ENCODE assay signal across 32 cellular contexts in the genomic region with DNA sequence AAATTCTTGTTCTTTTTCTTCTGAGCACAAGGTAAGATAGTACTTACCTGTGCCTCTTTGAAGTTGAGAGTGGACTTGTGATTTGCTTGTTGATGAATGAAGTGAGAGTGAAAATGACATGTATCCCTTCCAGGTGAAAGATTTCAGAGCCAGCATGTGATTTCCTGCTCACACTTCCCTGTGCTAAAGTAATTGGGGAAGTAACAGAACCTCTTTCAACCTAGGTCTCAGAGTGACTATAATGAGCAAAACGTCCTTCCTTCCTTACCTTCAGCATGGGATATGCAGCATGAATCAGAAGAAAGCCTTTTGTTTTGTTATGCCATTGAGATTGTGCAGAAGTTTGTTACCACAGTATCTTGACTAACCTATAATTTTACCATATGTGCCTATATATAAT.
"Had no signal": no experiment of that assay in that cellular context is flagged by ENCODE, and none has a peak within 500 bp of the region (broad histone marks: within the 10 kb centered on the region; RNA-seq: fewer than 3 reads in every experiment).

No MANE protein-coding gene starts in this region.

- H3K4me3 ChIP-seq: K562, SJCRH30, SK-N-MC had no signal

- H3K27me3 ChIP-seq: brain microvascular endothelial cell, SJCRH30 had no signal

- H3K36me3 Mint-ChIP-seq: activated naive CD4-positive, alpha-beta T cell treated with anti-CD3 and anti-CD28 coated beads, Interleukin-2, amount 10 ng/mL, durations not matched to agents 7 days and 5 days had no signal

- H3K36me3 ChIP-seq: brain microvascular endothelial cell had no signal

- H3K4me3 Mint-ChIP-seq: activated CD4-positive, alpha-beta memory T cell treated with anti-CD3 and anti-CD28 coated beads, Interleukin-2, amount 10 ng/mL, durations not matched to agents 7 days and 5 days; activated CD8-positive, alpha-beta memory T cell treated with anti-CD3 and anti-CD28 coated beads, Interleukin-2, amount 10 ng/mL, durations not matched to agents 7 days and 5 days; activated naive CD4-positive, alpha-beta T cell treated with anti-CD3 and anti-CD28 coated beads, Interleukin-2, amount 10 ng/mL, durations not matched to agents 7 days and 5 days; activated naive CD8-positive, alpha-beta T cell; activated naive CD8-positive, alpha-beta T cell treated with anti-CD3 and anti-CD28 coated beads, Interleukin-2, amount 50 U/mL, for 24 hours had no signal

- H3K27ac ChIP-seq: brain microvascular endothelial cell, SJCRH30, SK-N-MC, WERI-Rb-1 had no signal

- H3K27me3 Mint-ChIP-seq: activated CD4-positive, alpha-beta memory T cell treated with anti-CD3 and anti-CD28 coated beads, Interleukin-2, amount 10 ng/mL, durations not matched to agents 7 days and 5 days; activated CD8-positive, alpha-beta memory T cell treated with anti-CD3 and anti-CD28 coated beads, Interleukin-2, amount 10 ng/mL, durations not matched to agents 7 days and 5 days; activated naive CD4-positive, alpha-beta T cell treated with anti-CD3 and anti-CD28 coated beads, Interleukin-2, amount 10 ng/mL, durations not matched to agents 7 days and 5 days; activated naive CD8-positive, alpha-beta T cell; activated naive CD8-positive, alpha-beta T cell treated with anti-CD3 and anti-CD28 coated beads, Interleukin-2, amount 50 U/mL, for 24 hours had no signal

- DNase-seq: activated CD4-positive, alpha-beta memory T cell treated with anti-CD3 and anti-CD28 coated beads, Interleukin-2, amount 10 ng/mL, durations not matched to agents 7 days and 5 days; activated CD4-positive, alpha-beta T cell treated with anti-CD3 and anti-CD28 coated beads for 1 hour; activated CD4-positive, alpha-beta T cell treated with anti-CD3 and anti-CD28 coated beads for 48 hours; activated CD4-positive, CD25-positive, alpha-beta regulatory T cell; activated CD8-positive, alpha-beta memory T cell treated with anti-CD3 and anti-CD28 coated beads for 24 hours; activated CD8-positive, alpha-beta memory T cell treated with anti-CD3 and anti-CD28 coated beads, Interleukin-2, amount 10 ng/mL, durations not matched to agents 7 days and 5 days; activated CD8-positive, alpha-beta memory T cell treated with anti-CD3 and anti-CD28 coated beads, Interleukin-2, amount 50 U/mL, for 48 hours; activated effector memory CD4-positive, alpha-beta T cell treated with Interleukin-2 at 50 U/mL for 16 hours; activated naive CD4-positive, alpha-beta T cell treated with anti-CD3 and anti-CD28 coated beads, Interleukin-2, amount 10 ng/mL, durations not matched to agents 7 days and 5 days; activated naive CD8-positive, alpha-beta T cell treated with anti-CD3 and anti-CD28 coated beads, Interleukin-2, amount 50 U/mL, for 24 hours; activated T-cell treated with anti-CD3 and anti-CD28 coated beads, Interleukin-2, amount 50 U/mL, for 48 hours; aorta; brain microvascular endothelial cell; central memory CD4-positive, alpha-beta T cell; Karpas-422; NCI-H1105; NCI-H1417 treated with DMSO at 0.1 percent for 48 hours; NCI-H1930; NCI-H2081 treated with DMSO at 0.1 percent for 48 hours; NCI-H510A; NCI-H526; NCI-H748 treated with DMSO at 0.1 percent for 48 hours; NK-92 treated with Interleukin-12 subunit alpha and Interleukin-12 subunit beta, amount 100 ng/mL, for 24 hours; SHP77; SJCRH30; T-helper 1 cell; T1000; WERI-Rb-1 had no signal

- H3K4me1 Mint-ChIP-seq: activated CD8-positive, alpha-beta memory T cell treated with anti-CD3 and anti-CD28 coated beads, Interleukin-2, amount 10 ng/mL, durations not matched to agents 7 days and 5 days had no signal

- H3K4me1 ChIP-seq: SJCRH30 had no signal

- H3K27ac Mint-ChIP-seq: activated CD4-positive, alpha-beta memory T cell treated with anti-CD3 and anti-CD28 coated beads, Interleukin-2, amount 10 ng/mL, durations not matched to agents 7 days and 5 days; activated CD8-positive, alpha-beta memory T cell treated with anti-CD3 and anti-CD28 coated beads, Interleukin-2, amount 10 ng/mL, durations not matched to agents 7 days and 5 days; activated naive CD4-positive, alpha-beta T cell treated with anti-CD3 and anti-CD28 coated beads, Interleukin-2, amount 10 ng/mL, durations not matched to agents 7 days and 5 days; activated naive CD8-positive, alpha-beta T cell; activated naive CD8-positive, alpha-beta T cell treated with anti-CD3 and anti-CD28 coated beads, Interleukin-2, amount 50 U/mL, for 24 hours had no signal

- ATAC-seq: activated CD8-positive, alpha-beta memory T cell treated with anti-CD3 and anti-CD28 coated beads, Interleukin-2, amount 10 ng/mL, durations not matched to agents 7 days and 5 days; activated naive CD8-positive, alpha-beta T cell treated with anti-CD3 and anti-CD28 coated beads, Interleukin-2, amount 50 U/mL, for 24 hours; K562; Panc1 had no signal
